In genomic region chr15:75200765-75201608, GRCh38 we compare ENCODE assay signal across 8 cellular contexts. TPM values are rescaled to one million over a fixed set of nuclear protein-coding genes. Genes with fewer than 3 reads are reported as not detected.
DNase-seq lines count a peak whose midpoint lies in the region; ATAC-seq and TF ChIP-seq lines count a peak whose summit lies in the region.

No MANE protein-coding gene starts in this region.

- 6 to 19% methylated on average over 14 to 21 of the region's 21 CpGs for WGBS in lower leg skin, 2 donors

- ATAC-seq in HG03439 (IDR thresholded peaks at IDR 0.05; ENCODE audit: unreplicated experiment) (peak; percentile 0), GM21529 (IDR thresholded peaks at IDR 0.05; ENCODE audit: unreplicated experiment) (no peak), GM18861 (IDR thresholded peaks at IDR 0.05; ENCODE audit: unreplicated experiment) (no peak)
- no peak for ATAC-seq in stimulated activated naive B cell treated with anti-CD40 and anti-IgM and Interleukin-4, amounts not matched to agents 10 μg/mL and 1 μg/mL and 100 μg/mL, for 72 hours (replicated peaks)

- DNase-seq in CD14-positive monocyte (ENCODE audit: low spot score) (no peak), T-helper 1 cell (peak in 3 of 5 donors; percentile 26 to 47 (median 32)), caudate nucleus (lab: John Stamatoyannopoulos, UW) (no peak), lower leg skin (ENCODE audit: low spot score in 2 of 2) (peak; percentile 51 to 92)
- DNase-seq in stimulated activated naive B cell treated with anti-CD40 and anti-IgM and Interleukin-4, amounts not matched to agents 10 μg/mL and 1 μg/mL and 100 μg/mL, for 72 hours: no peak

- no peak for TF ChIP-seq POLR2A in lower leg skin (IDR thresholded peaks at IDR 0.05)

- peaks cover 3 to 7% (median 5%) of the 10 kb centered on the region in 3 donors for H3K27me3 Mint-ChIP-seq in CD14-positive monocyte (ENCODE audit: low read depth in 3 of 3)
- H3K27me3 Mint-ChIP-seq in stimulated activated naive B cell treated with anti-CD40 and anti-IgM and Interleukin-4, amounts not matched to agents 10 μg/mL and 1 μg/mL and 100 μg/mL, for 72 hours: peaks cover 26 to 34% of the 10 kb centered on the region in 2 donors

- peak overlapping the region; percentile 58 for H3K27ac ChIP-seq in caudate nucleus (ENCODE audit: low read depth, low read length)

- H3K4me3 Mint-ChIP-seq in CD14-positive monocyte: peak overlapping the region; percentile 88 to 93
- peak overlapping the region; percentile 85 to 89 for H3K4me3 Mint-ChIP-seq in stimulated activated naive B cell treated with anti-CD40 and anti-IgM and Interleukin-4, amounts not matched to agents 10 μg/mL and 1 μg/mL and 100 μg/mL, for 72 hours

- no peaks in the 10 kb centered on the region for H3K9me3 Mint-ChIP-seq in CD14-positive monocyte
- no peaks in the 10 kb centered on the region for H3K9me3 Mint-ChIP-seq in stimulated activated naive B cell treated with anti-CD40 and anti-IgM and Interleukin-4, amounts not matched to agents 10 μg/mL and 1 μg/mL and 100 μg/mL, for 72 hours

- intact Hi-C loops in CD14-positive monocyte (cut with micrococcal nuclease): loop anchor here (2.0 to 5.0 kb wide), 6 partner anchors 22 to 264 kb away; partner anchors contain the start of gene COX5A (in 1 of the 2)
- intact Hi-C loops in lower leg skin (cut with DNase I; ENCODE audit: low total_unique reads): no loop called here

- peaks cover 25 to 28% of the 10 kb centered on the region in 2 donors for H3K36me3 Mint-ChIP-seq in CD14-positive monocyte
- peaks cover 4 to 5% of the 10 kb centered on the region in 2 donors for H3K36me3 Mint-ChIP-seq in stimulated activated naive B cell treated with anti-CD40 and anti-IgM and Interleukin-4, amounts not matched to agents 10 μg/mL and 1 μg/mL and 100 μg/mL, for 72 hours

- peak overlapping the region; percentile 36 for H3K4me3 ChIP-seq in lower leg skin (ENCODE audit: low read depth, poor library complexity, severe bottlenecking)

- TF ChIP-seq CTCF in CD14-positive monocyte (IDR thresholded peaks at IDR 0.05) (no peak), lower leg skin (IDR thresholded peaks at IDR 0.05) (no peak)

- peak overlapping the region; percentile 87 to 96 (median 92) for H3K27ac Mint-ChIP-seq in CD14-positive monocyte
- H3K27ac Mint-ChIP-seq in stimulated activated naive B cell treated with anti-CD40 and anti-IgM and Interleukin-4, amounts not matched to agents 10 μg/mL and 1 μg/mL and 100 μg/mL, for 72 hours: peak overlapping the region; percentile 37

- peaks cover 55% of the 10 kb centered on the region for H3K4me1 Mint-ChIP-seq in CD14-positive monocyte
- peaks cover 35 to 51% of the 10 kb centered on the region in 2 donors for H3K4me1 Mint-ChIP-seq in stimulated activated naive B cell treated with anti-CD40 and anti-IgM and Interleukin-4, amounts not matched to agents 10 μg/mL and 1 μg/mL and 100 μg/mL, for 72 hours

RNA-seq across cellular contexts. Expression of gene C15orf39, which starts 0.7 kb away (rescaled TPM):
- polyA plus RNA-seq in CD14-positive monocyte: 10 to 100 TPM in 1 of 2 donors, 1 to 10 TPM in 1; 8.9 to 18.2 TPM
- total RNA-seq in lower leg skin: 10 to 100 TPM; 21.9 to 29.3 (median 26.1) TPM

RNA-seq across cellular contexts. Expression of gene GOLGA6C, which starts 57.1 kb away (rescaled TPM):
- polyA plus RNA-seq in CD14-positive monocyte: not detected
- under 1 TPM in 2 of 4 donors, not detected in 2; 0.69 TPM for total RNA-seq in lower leg skin

Comparison
In these comparisons a context has a peak if more than half of its experiments do, and no peak if none do; other contexts are left out.
1. DNase-seq: peak in T-helper 1 cell (3 of 5) and lower leg skin (2 of 2); none in CD14-positive monocyte (single experiment), caudate nucleus (0 of 61) and stimulated activated naive B cell treated with anti-CD40 and anti-IgM and Interleukin-4, amounts not matched to agents 10 μg/mL and 1 μg/mL and 100 μg/mL, for 72 hours (single experiment).